ENCODE assay signal across 18 cellular contexts in the genomic region with DNA sequence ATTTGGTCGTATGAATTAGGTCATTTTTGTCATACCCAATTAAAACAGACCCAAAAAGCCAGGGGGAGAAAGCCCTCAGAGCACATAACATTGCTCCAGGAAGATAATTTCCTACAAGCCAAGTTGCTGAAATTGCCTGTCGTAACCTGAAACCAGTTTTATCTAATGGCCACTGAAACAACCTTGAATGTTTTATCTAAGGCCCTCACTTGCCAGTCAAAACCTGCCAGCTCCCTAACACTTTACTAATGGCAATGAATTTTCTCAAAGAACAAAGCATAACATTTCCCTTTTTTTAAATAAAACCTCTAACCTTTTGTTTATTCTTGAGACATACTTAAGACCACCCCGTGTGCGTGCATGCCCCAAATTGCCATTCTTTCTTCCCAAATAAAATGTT.
DNase-seq lines count a peak whose midpoint lies in the region; TF ChIP-seq lines count a peak whose summit lies in the region.
"Had no signal": no experiment of that assay in that cellular context is flagged by ENCODE, and none has a peak within 500 bp of the region (broad histone marks: within the 10 kb centered on the region; RNA-seq: fewer than 3 reads in every experiment).

No MANE protein-coding gene starts in this region.

- DNase-seq in DMS 273 (lab: John Stamatoyannopoulos, UW; ENCODE audit: unreplicated experiment) (peak; percentile 35), DMS 273 treated with DMSO at 0.1 percent for 48 hours (lab: John Stamatoyannopoulos, UW) (no peak), NCI-H146 (lab: John Stamatoyannopoulos, UW) (peak; percentile 55), mesendoderm (peak; percentile 58), CD14-positive monocyte (ENCODE audit: low spot score) (no peak), NCI-H1436 treated with DMSO at 0.1 percent for 48 hours (lab: John Stamatoyannopoulos, UW) (no peak), T-helper 9 cell (no peak)
- DNase-seq: Calu3; CD4-positive, alpha-beta T cell; DMS79; NCI-H1092 treated with DMSO at 0.1 percent for 48 hours; NCI-H2029; NCI-H345; NCI-H526 treated with DMSO at 0.1 percent for 48 hours had no signal

- H2BK5ac ChIP-seq in mesendoderm (ENCODE audit: low read length) = no peak overlapping the region

- H3K9me3 ChIP-seq in SU-DHL-6 (ENCODE audit: insufficient read depth, low read length) = no peaks in the 10 kb centered on the region

- H3K18ac ChIP-seq in mesendoderm (ENCODE audit: low read length) = no peak overlapping the region

- no peak overlapping the region for H3K27ac Mint-ChIP-seq in CD14-positive monocyte
- H3K27ac Mint-ChIP-seq: B cell; CD4-positive, alpha-beta T cell had no signal

- no peak overlapping the region for H3K4me2 ChIP-seq in SU-DHL-6 (ENCODE audit: low read depth, low read length, poor library complexity, severe bottlenecking)
- no peak overlapping the region for H3K4me2 ChIP-seq in mesendoderm (ENCODE audit: low read length)
- H3K4me2 ChIP-seq: KMS-11 had no signal

- no peak overlapping the region for H4K8ac ChIP-seq in mesendoderm (ENCODE audit: low read depth, low read length)

- H3K9me2 ChIP-seq in SU-DHL-6 (replicated peaks; ENCODE audit: insufficient read depth, low read length) = no peaks in the 10 kb centered on the region

- no peak overlapping the region for H3K4me3 Mint-ChIP-seq in CD14-positive monocyte
- H3K4me3 Mint-ChIP-seq: B cell; CD4-positive, alpha-beta T cell had no signal

- peak overlapping the region; percentile 22 for H2AFZ ChIP-seq in SU-DHL-6 (ENCODE audit: low read depth, low read length, severe bottlenecking)

- H3K27me3 ChIP-seq in SU-DHL-6 (ENCODE audit: low read length) (no peaks in the 10 kb centered on the region), mesendoderm (ENCODE audit: insufficient read depth, low read length, poor library complexity) (no peaks in the 10 kb centered on the region)

- H3F3A ChIP-seq in SU-DHL-6 (ENCODE audit: insufficient read depth) = no peaks in the 10 kb centered on the region

- H4K20me1 ChIP-seq in SU-DHL-6 (ENCODE audit: low read depth, low read length) = no peaks in the 10 kb centered on the region

- no peaks in the 10 kb centered on the region for H3K79me2 ChIP-seq in SU-DHL-6 (ENCODE audit: insufficient read depth, low read length)
- no peaks in the 10 kb centered on the region for H3K79me2 ChIP-seq in mesendoderm (ENCODE audit: control insufficient read depth, insufficient read depth, low read length)

- H3K36me3 Mint-ChIP-seq in CD14-positive monocyte = no peaks in the 10 kb centered on the region

- no peak overlapping the region for H3K4ac ChIP-seq in mesendoderm (ENCODE audit: low read depth, low read length)

- intact Hi-C loops in CD14-positive monocyte (cut with micrococcal nuclease) = no loop called here

- no peaks in the 10 kb centered on the region for H3K36me3 ChIP-seq in SU-DHL-6 (ENCODE audit: low read length)
- H3K36me3 ChIP-seq in mesendoderm (ENCODE audit: control insufficient read depth, insufficient read depth, low read length) = no peaks in the 10 kb centered on the region

- H3K27ac ChIP-seq in SU-DHL-6 (ENCODE audit: low read depth, low read length) = no peak overlapping the region
- no peak overlapping the region for H3K27ac ChIP-seq in mesendoderm (ENCODE audit: low read depth, low read length)
- H3K27ac ChIP-seq: 22Rv1, KMS-11 had no signal

- no peak overlapping the region for H4K5ac ChIP-seq in mesendoderm (ENCODE audit: low read length)

- no peak overlapping the region for H2BK120ac ChIP-seq in mesendoderm (ENCODE audit: low read depth, low read length)

- H3K9ac ChIP-seq in SU-DHL-6 (ENCODE audit: low read length) (no peak overlapping the region), mesendoderm (ENCODE audit: low read length) (no peak overlapping the region)
- H3K9ac ChIP-seq: KMS-11 had no signal

- no CpG with 5 or more reads among the region's 4 CpGs for WGBS in mesendoderm (ENCODE audit: extremely low coverage, insufficient coverage, low lambda C conversion rate)

- H3K27me3 Mint-ChIP-seq in CD14-positive monocyte (ENCODE audit: low read depth in 3 of 3) = no peaks in the 10 kb centered on the region
- H3K27me3 Mint-ChIP-seq: B cell; CD4-positive, alpha-beta T cell had no signal

- no peak overlapping the region for H3K23ac ChIP-seq in mesendoderm (ENCODE audit: low read length)

- H3K79me1 ChIP-seq in mesendoderm (ENCODE audit: low read length) = no peaks in the 10 kb centered on the region

- H3K9me3 Mint-ChIP-seq in CD14-positive monocyte = peaks cover 0 to 4% (median 2%) of the 10 kb centered on the region in 7 donors

- TF ChIP-seq CTCF in SU-DHL-6 (IDR thresholded peaks at IDR 0.05; ENCODE audit: insufficient read depth, low read length, poor library complexity, severe bottlenecking) (no peak), CD14-positive monocyte (IDR thresholded peaks at IDR 0.05) (no peak)

- H3K4me1 Mint-ChIP-seq in CD14-positive monocyte = no peaks in the 10 kb centered on the region
- H3K4me1 Mint-ChIP-seq: B cell had no signal

- H3K4me1 ChIP-seq in mesendoderm (ENCODE audit: control insufficient read depth, low read depth, low read length) = no peaks in the 10 kb centered on the region

- H3K4me3 ChIP-seq in SU-DHL-6 (ENCODE audit: insufficient read depth, low read length, poor library complexity, severe bottlenecking) (no peak overlapping the region), mesendoderm (ENCODE audit: low read length) (no peak overlapping the region)

- H3K56ac ChIP-seq in mesendoderm (ENCODE audit: low read length) = no peak overlapping the region

- no peak overlapping the region for H2AK5ac ChIP-seq in mesendoderm (ENCODE audit: low read length)

- H2BK15ac ChIP-seq in mesendoderm (replicated peaks; ENCODE audit: low read depth) = no peak overlapping the region

Comparison
In these comparisons a context has a peak if more than half of its experiments do, and no peak if none do; other contexts are left out.
1. DNase-seq: peak in DMS 273 (single experiment), NCI-H146 (single experiment) and mesendoderm (single experiment); none in DMS 273 treated with DMSO at 0.1 percent for 48 hours (single experiment), CD14-positive monocyte (single experiment), NCI-H1436 treated with DMSO at 0.1 percent for 48 hours (single experiment) and T-helper 9 cell (single experiment).